Comparison of ENCODE assay signal across 12 cellular contexts in the genomic region with DNA sequence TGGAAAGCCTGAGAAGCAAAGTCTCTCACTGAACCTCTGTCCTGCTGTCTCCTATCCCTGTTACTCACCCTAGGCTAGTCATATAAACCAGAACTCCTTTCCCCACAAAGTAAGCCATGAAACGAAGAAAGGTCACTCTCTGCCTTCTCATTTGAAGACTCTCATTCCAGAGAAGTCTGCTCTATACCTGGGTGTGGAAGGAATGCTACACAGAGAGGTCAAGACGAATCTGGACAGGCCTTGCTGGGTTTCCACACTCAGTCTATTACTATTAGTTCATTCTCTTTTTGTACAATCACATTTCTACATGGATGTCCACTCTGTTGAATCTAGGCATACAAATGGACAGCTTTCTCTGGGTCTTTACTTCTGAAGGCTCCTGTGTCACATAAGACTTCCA.
"Had no signal": no experiment of that assay in that cellular context is flagged by ENCODE, and none has a peak within 500 bp of the region (broad histone marks: within the 10 kb centered on the region; RNA-seq: fewer than 3 reads in every experiment).

No MANE protein-coding gene starts in this region.

- H3K36me3 Mint-ChIP-seq: activated naive CD4-positive, alpha-beta T cell treated with anti-CD3 and anti-CD28 coated beads, Interleukin-2, amount 50 U/mL, for 24 hours; memory B cell had no signal

- H3K9me3 ChIP-seq: ovary had no signal

- H3K4me3 ChIP-seq: left lung, ovary had no signal

- H3K27ac ChIP-seq: left lung, ovary, VCaP had no signal

- FAIRE-seq: endometrium, islet of Langerhans, urothelium cell line had no signal

- H3K27ac Mint-ChIP-seq: activated naive CD4-positive, alpha-beta T cell treated with anti-CD3 and anti-CD28 coated beads, Interleukin-2, amount 50 U/mL, for 24 hours; memory B cell had no signal

- ATAC-seq: left lung, T-cell had no signal

- H3K36me3 ChIP-seq: left lung, ovary had no signal

- H3K27me3 ChIP-seq: left lung, ovary had no signal

- H3K9me3 Mint-ChIP-seq: activated naive CD4-positive, alpha-beta T cell treated with anti-CD3 and anti-CD28 coated beads, Interleukin-2, amount 50 U/mL, for 24 hours; memory B cell; T-cell had no signal

- H3K4me3 Mint-ChIP-seq: activated naive CD4-positive, alpha-beta T cell treated with anti-CD3 and anti-CD28 coated beads, Interleukin-2, amount 50 U/mL, for 24 hours; memory B cell; T-cell had no signal

- H3K27me3 Mint-ChIP-seq: activated naive CD4-positive, alpha-beta T cell treated with anti-CD3 and anti-CD28 coated beads, Interleukin-2, amount 50 U/mL, for 24 hours; memory B cell; T-cell had no signal

- DNase-seq: activated CD4-positive, alpha-beta T cell treated with anti-CD3 and anti-CD28 coated beads for 4 hours; foreskin melanocyte; left lung; ovary; stimulated activated CD4-positive, alpha-beta T cell treated with anti-CD3 and anti-CD28 coated beads, Interleukin-4, amount 100 ng/mL, for 24 hours; T-cell had no signal
